1 cellular context compared by ENCODE assay signal in genomic region chr11:47407746-47408590, GRCh38.
A peak's percentile ranks its signal among the peaks of the same experiment; 100 is the strongest.
TF ChIP-seq lines count a peak whose summit lies in the region.

Gene SLC39A13 (plus strand): TSS chr11:47408590. CDS start chr11:47410095, 1,505 bp downstream.

TF ChIP-seq in HepG2, 621 proteins besides CTCF, POLR2A, EP300 and RAD21 (continued from another document and continues in another):
- TF ChIP-seq U2AF2 (IDR thresholded peaks at IDR 0.05; ENCODE audit: low read depth, low read length) (no peak), MTA1 (CRISPR knock-in tag; IDR thresholded peaks at IDR 0.05; ENCODE audit: borderline replicate concordance) (peak; percentile 91), MEIS1 (CRISPR knock-in tag; IDR thresholded peaks at IDR 0.05; ENCODE audit: borderline replicate concordance) (peak; percentile 58), ZNF703 (CRISPR knock-in tag; IDR thresholded peaks at IDR 0.05; ENCODE audit: borderline replicate concordance) (peak; percentile 45; the same call in 1 of the 2 replicates), KAT2B (IDR thresholded peaks at IDR 0.05; ENCODE audit: borderline replicate concordance, low read depth, low read length) (no peak), REXO4 (CRISPR knock-in tag; IDR thresholded peaks at IDR 0.05; ENCODE audit: borderline replicate concordance) (no peak), ZNF546 (CRISPR knock-in tag; conservative IDR thresholded peaks at IDR 0.05) (no peak), CCDC6 (CRISPR knock-in tag; IDR thresholded peaks at IDR 0.05) (peak; percentile 95), ZNF674 (CRISPR knock-in tag; IDR thresholded peaks at IDR 0.05; ENCODE audit: low read depth) (no peak), HMG20B (CRISPR knock-in tag; conservative IDR thresholded peaks at IDR 0.05) (no peak), BHLHE40 (IDR thresholded peaks at IDR 0.05; ENCODE audit: low read length) (no peak; the same call in 1 of the 2 replicates), SETDB1 (CRISPR knock-in tag; IDR thresholded peaks at IDR 0.05; ENCODE audit: borderline replicate concordance) (no peak), GABPA (IDR thresholded peaks at IDR 0.05; ENCODE audit: low read depth, low read length) (peak; percentile 98), GABPA (CRISPR knock-in tag; IDR thresholded peaks at IDR 0.05; ENCODE audit: low read depth) (peak; percentile 89), ZKSCAN1 (IDR thresholded peaks at IDR 0.05; ENCODE audit: low read length) (peak; percentile 95), ZSCAN30 (CRISPR knock-in tag; IDR thresholded peaks at IDR 0.05) (no peak), JARID2 (CRISPR knock-in tag; IDR thresholded peaks at IDR 0.05; ENCODE audit: insufficient replicate concordance) (no peak), GMEB2 (CRISPR knock-in tag; IDR thresholded peaks at IDR 0.05; ENCODE audit: low read depth) (no peak; the same call in 1 of the 2 replicates), RFX1 (IDR thresholded peaks at IDR 0.05) (no peak), ZNF138 (CRISPR knock-in tag; IDR thresholded peaks at IDR 0.05; ENCODE audit: low read depth) (no peak; the same call in 1 of the 2 replicates), SIN3B (IDR thresholded peaks at IDR 0.05; ENCODE audit: low read length) (peak; percentile 78), ZFP82 (CRISPR knock-in tag; IDR thresholded peaks at IDR 0.05; ENCODE audit: borderline replicate concordance) (peak; percentile 95), HES4 (CRISPR knock-in tag; IDR thresholded peaks at IDR 0.05; ENCODE audit: borderline replicate concordance) (peak; percentile 78; the same call in 1 of the 2 replicates), PAF1 (CRISPR knock-in tag; IDR thresholded peaks at IDR 0.05) (no peak), ZSCAN29 (CRISPR knock-in tag; conservative IDR thresholded peaks at IDR 0.05) (0 out of 2 replicates have a peak, but pooled peaks have one; percentile 44), ZBTB7A (CRISPR knock-in tag; IDR thresholded peaks at IDR 0.05) (no peak), ATAD3A (CRISPR knock-in tag; IDR thresholded peaks at IDR 0.05) (no peak), RNF2 (conservative IDR thresholded peaks at IDR 0.05; ENCODE audit: low read depth) (peak; percentile 39; the same call in 1 of the 2 replicates), NFRKB (IDR thresholded peaks at IDR 0.05) (no peak), PAWR (CRISPR knock-in tag; IDR thresholded peaks at IDR 0.05; ENCODE audit: borderline replicate concordance) (no peak), ZNF17 (CRISPR knock-in tag; IDR thresholded peaks at IDR 0.05) (no peak), ZGPAT (CRISPR knock-in tag; IDR thresholded peaks at IDR 0.05) (peak; percentile 88), CHCHD3 (CRISPR knock-in tag; IDR thresholded peaks at IDR 0.05) (no peak), REPIN1 (CRISPR knock-in tag; IDR thresholded peaks at IDR 0.05; ENCODE audit: borderline replicate concordance, low read depth) (peak; percentile 83; the same call in 1 of the 2 replicates), ZNF740 (CRISPR knock-in tag; IDR thresholded peaks at IDR 0.05) (peak; percentile 57; the same call in 1 of the 2 replicates), TCF7L2 (IDR thresholded peaks at IDR 0.05; ENCODE audit: low read depth, low read length) (no peak), ZUFSP (CRISPR knock-in tag; IDR thresholded peaks at IDR 0.05; ENCODE audit: borderline replicate concordance) (no peak), KLF15 (CRISPR knock-in tag; IDR thresholded peaks at IDR 0.05; ENCODE audit: borderline replicate concordance) (no peak), PITX1 (CRISPR knock-in tag; IDR thresholded peaks at IDR 0.05) (no peak), NFE2 (CRISPR knock-in tag; IDR thresholded peaks at IDR 0.05) (no peak), ZNF746 (CRISPR knock-in tag; IDR thresholded peaks at IDR 0.05) (peak; percentile 89), TIGD3 (CRISPR knock-in tag; IDR thresholded peaks at IDR 0.05; ENCODE audit: borderline replicate concordance) (no peak), FOXC1 (CRISPR knock-in tag; IDR thresholded peaks at IDR 0.05; ENCODE audit: borderline replicate concordance) (peak; percentile 86; the same call in 1 of the 2 replicates)
- TF ChIP-seq, protein P1, sequence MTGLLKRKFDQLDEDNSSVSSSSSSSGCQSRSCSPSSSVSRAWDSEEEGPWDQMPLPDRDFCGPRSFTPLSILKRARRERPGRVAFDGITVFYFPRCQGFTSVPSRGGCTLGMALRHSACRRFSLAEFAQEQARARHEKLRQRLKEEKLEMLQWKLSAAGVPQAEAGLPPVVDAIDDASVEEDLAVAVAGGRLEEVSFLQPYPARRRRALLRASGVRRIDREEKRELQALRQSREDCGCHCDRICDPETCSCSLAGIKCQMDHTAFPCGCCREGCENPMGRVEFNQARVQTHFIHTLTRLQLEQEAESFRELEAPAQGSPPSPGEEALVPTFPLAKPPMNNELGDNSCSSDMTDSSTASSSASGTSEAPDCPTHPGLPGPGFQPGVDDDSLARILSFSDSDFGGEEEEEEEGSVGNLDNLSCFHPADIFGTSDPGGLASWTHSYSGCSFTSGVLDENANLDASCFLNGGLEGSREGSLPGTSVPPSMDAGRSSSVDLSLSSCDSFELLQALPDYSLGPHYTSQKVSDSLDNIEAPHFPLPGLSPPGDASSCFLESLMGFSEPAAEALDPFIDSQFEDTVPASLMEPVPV (CRISPR knock-in tag; IDR thresholded peaks at IDR 0.05), result no peak; the same call in 1 of the 2 replicates
- TF ChIP-seq, protein P2, sequence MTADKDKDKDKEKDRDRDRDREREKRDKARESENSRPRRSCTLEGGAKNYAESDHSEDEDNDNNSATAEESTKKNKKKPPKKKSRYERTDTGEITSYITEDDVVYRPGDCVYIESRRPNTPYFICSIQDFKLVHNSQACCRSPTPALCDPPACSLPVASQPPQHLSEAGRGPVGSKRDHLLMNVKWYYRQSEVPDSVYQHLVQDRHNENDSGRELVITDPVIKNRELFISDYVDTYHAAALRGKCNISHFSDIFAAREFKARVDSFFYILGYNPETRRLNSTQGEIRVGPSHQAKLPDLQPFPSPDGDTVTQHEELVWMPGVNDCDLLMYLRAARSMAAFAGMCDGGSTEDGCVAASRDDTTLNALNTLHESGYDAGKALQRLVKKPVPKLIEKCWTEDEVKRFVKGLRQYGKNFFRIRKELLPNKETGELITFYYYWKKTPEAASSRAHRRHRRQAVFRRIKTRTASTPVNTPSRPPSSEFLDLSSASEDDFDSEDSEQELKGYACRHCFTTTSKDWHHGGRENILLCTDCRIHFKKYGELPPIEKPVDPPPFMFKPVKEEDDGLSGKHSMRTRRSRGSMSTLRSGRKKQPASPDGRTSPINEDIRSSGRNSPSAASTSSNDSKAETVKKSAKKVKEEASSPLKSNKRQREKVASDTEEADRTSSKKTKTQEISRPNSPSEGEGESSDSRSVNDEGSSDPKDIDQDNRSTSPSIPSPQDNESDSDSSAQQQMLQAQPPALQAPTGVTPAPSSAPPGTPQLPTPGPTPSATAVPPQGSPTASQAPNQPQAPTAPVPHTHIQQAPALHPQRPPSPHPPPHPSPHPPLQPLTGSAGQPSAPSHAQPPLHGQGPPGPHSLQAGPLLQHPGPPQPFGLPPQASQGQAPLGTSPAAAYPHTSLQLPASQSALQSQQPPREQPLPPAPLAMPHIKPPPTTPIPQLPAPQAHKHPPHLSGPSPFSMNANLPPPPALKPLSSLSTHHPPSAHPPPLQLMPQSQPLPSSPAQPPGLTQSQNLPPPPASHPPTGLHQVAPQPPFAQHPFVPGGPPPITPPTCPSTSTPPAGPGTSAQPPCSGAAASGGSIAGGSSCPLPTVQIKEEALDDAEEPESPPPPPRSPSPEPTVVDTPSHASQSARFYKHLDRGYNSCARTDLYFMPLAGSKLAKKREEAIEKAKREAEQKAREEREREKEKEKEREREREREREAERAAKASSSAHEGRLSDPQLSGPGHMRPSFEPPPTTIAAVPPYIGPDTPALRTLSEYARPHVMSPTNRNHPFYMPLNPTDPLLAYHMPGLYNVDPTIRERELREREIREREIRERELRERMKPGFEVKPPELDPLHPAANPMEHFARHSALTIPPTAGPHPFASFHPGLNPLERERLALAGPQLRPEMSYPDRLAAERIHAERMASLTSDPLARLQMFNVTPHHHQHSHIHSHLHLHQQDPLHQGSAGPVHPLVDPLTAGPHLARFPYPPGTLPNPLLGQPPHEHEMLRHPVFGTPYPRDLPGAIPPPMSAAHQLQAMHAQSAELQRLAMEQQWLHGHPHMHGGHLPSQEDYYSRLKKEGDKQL (CRISPR knock-in tag; IDR thresholded peaks at IDR 0.05; ENCODE audit: low read depth), result no peak; the same call in 1 of the 2 replicates
- TF ChIP-seq, protein P3, sequence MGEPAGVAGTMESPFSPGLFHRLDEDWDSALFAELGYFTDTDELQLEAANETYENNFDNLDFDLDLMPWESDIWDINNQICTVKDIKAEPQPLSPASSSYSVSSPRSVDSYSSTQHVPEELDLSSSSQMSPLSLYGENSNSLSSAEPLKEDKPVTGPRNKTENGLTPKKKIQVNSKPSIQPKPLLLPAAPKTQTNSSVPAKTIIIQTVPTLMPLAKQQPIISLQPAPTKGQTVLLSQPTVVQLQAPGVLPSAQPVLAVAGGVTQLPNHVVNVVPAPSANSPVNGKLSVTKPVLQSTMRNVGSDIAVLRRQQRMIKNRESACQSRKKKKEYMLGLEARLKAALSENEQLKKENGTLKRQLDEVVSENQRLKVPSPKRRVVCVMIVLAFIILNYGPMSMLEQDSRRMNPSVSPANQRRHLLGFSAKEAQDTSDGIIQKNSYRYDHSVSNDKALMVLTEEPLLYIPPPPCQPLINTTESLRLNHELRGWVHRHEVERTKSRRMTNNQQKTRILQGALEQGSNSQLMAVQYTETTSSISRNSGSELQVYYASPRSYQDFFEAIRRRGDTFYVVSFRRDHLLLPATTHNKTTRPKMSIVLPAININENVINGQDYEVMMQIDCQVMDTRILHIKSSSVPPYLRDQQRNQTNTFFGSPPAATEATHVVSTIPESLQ (CRISPR knock-in tag; conservative IDR thresholded peaks at IDR 0.05), result peak; percentile 75; the same call in 1 of the 2 replicates
- TF ChIP-seq, protein P4, sequence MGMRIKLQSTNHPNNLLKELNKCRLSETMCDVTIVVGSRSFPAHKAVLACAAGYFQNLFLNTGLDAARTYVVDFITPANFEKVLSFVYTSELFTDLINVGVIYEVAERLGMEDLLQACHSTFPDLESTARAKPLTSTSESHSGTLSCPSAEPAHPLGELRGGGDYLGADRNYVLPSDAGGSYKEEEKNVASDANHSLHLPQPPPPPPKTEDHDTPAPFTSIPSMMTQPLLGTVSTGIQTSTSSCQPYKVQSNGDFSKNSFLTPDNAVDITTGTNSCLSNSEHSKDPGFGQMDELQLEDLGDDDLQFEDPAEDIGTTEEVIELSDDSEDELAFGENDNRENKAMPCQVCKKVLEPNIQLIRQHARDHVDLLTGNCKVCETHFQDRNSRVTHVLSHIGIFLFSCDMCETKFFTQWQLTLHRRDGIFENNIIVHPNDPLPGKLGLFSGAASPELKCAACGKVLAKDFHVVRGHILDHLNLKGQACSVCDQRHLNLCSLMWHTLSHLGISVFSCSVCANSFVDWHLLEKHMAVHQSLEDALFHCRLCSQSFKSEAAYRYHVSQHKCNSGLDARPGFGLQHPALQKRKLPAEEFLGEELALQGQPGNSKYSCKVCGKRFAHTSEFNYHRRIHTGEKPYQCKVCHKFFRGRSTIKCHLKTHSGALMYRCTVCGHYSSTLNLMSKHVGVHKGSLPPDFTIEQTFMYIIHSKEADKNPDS (CRISPR knock-in tag; IDR thresholded peaks at IDR 0.05), result peak; percentile 18; the same call in 1 of the 2 replicates
